In the genomic region with DNA sequence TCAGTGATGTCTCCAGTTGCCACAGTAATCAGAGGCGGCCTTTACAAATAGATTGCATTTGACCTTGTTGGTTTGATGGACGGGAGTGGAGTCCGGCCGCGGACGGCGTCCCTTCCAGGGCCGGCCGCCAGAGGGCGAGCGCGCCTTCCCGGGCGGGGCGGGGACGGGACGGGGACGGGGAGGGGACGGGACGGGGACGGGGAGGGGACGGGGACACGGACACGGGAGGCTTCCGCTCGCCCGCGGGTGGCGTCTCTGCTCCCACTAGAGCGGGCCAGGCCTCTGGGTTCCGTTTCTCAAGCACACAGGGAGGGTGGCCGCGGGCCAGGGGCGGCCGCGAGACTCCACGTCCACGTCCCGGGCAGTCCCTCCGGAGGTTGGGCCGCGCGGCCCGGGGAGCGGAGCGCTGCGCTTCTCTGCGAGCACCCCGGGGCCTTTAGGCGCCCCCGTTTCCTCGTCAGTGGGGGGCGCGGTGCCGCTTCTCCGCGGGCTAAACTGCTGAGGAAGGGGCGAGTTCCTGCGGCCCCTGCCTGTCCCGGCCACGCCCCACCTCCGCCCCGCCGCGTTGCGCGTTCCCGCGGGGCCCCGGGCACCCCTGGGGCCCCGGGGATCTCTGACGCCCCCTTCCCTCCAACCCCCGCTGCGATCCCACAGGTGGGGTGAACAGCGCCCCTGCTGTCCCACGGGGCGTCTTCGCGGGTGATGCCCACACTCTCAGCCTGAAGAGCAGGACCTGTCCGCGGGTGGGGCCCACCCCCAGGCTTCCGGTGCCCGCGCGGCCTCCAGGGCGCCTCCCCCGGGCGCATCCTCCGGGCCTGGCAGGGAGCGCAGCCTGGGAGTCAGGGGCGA, we compare ENCODE assay signal across 9 cellular contexts.
A peak's percentile ranks its signal among the peaks of the same experiment; 100 is the strongest.
DNase-seq lines count a peak whose midpoint lies in the region; ATAC-seq and TF ChIP-seq lines count a peak whose summit lies in the region.
"Had no signal": no experiment of that assay in that cellular context is flagged by ENCODE, and none has a peak within 500 bp of the region (broad histone marks: within the 10 kb centered on the region; RNA-seq: fewer than 3 reads in every experiment).

No MANE protein-coding gene starts in this region.

- peak overlapping the region; percentile 86 for H3K9ac ChIP-seq in BLaER1
- H3K9ac ChIP-seq in fibroblast of lung (ENCODE audit: insufficient read depth, low read length), result no peak overlapping the region

- peak overlapping the region; percentile 75 for H3K4me3 Mint-ChIP-seq in activated T-cell treated with anti-CD3 and anti-CD28 coated beads, Interleukin-2, amount 50 U/mL, for 24 hours
- peak overlapping the region; percentile 88 for H3K4me3 Mint-ChIP-seq in natural killer cell

- peaks cover 44% of the 10 kb centered on the region for H3K36me3 ChIP-seq in BLaER1
- no peaks in the 10 kb centered on the region for H3K36me3 ChIP-seq in MG63
- no peaks in the 10 kb centered on the region for H3K36me3 ChIP-seq in fibroblast of lung (ENCODE audit: control insufficient read depth, insufficient read depth, low read length)

- H3K27me3 ChIP-seq in BLaER1, result no peaks in the 10 kb centered on the region
- H3K27me3 ChIP-seq in MG63, result no peaks in the 10 kb centered on the region
- no peaks in the 10 kb centered on the region for H3K27me3 ChIP-seq in fibroblast of lung (ENCODE audit: control insufficient read depth, insufficient read depth, low read length)

- no peak overlapping the region for H3K27ac Mint-ChIP-seq in activated T-cell treated with anti-CD3 and anti-CD28 coated beads, Interleukin-2, amount 50 U/mL, for 24 hours
- peak overlapping the region; percentile 46 to 74 for H3K27ac Mint-ChIP-seq in natural killer cell

- H3K79me2 ChIP-seq in fibroblast of lung (ENCODE audit: control insufficient read depth, insufficient read depth, low read length), result no peaks in the 10 kb centered on the region

- H4K20me1 ChIP-seq in BLaER1 (peaks cover 49% of the 10 kb centered on the region), fibroblast of lung (ENCODE audit: control insufficient read depth, extremely low read depth, insufficient read depth, low read length) (no peaks in the 10 kb centered on the region)

- ATAC-seq in GM19467 (IDR thresholded peaks at IDR 0.05; ENCODE audit: unreplicated experiment), result peak; percentile 40
- peak; percentile 75 to 86 (median 78) for ATAC-seq in natural killer cell

- peaks cover 14% of the 10 kb centered on the region for H3K4me1 Mint-ChIP-seq in activated T-cell treated with anti-CD3 and anti-CD28 coated beads, Interleukin-2, amount 50 U/mL, for 24 hours (ENCODE audit: low read depth)
- H3K4me1 Mint-ChIP-seq in natural killer cell, result peaks cover 12 to 17% of the 10 kb centered on the region in 2 donors

- no peaks in the 10 kb centered on the region for H3K27me3 Mint-ChIP-seq in activated T-cell treated with anti-CD3 and anti-CD28 coated beads, Interleukin-2, amount 50 U/mL, for 24 hours
- H3K27me3 Mint-ChIP-seq in natural killer cell (ENCODE audit: low read depth in 2 of 2), result peaks cover 0 to 6% of the 10 kb centered on the region in 2 donors

- H3K36me3 Mint-ChIP-seq in activated T-cell treated with anti-CD3 and anti-CD28 coated beads, Interleukin-2, amount 50 U/mL, for 24 hours (ENCODE audit: low read depth), result no peaks in the 10 kb centered on the region
- no peaks in the 10 kb centered on the region for H3K36me3 Mint-ChIP-seq in natural killer cell

- H2AFZ ChIP-seq in fibroblast of lung (ENCODE audit: low read length), result peak overlapping the region; percentile 20
- H2AFZ ChIP-seq: PC-9 had no signal

- TF ChIP-seq CTCF in fibroblast of lung (conservative IDR thresholded peaks at IDR 0.05 in 1 of 2, IDR thresholded peaks at IDR 0.05 in 1 of 2; ENCODE audit: low read depth in 1 of 2, low read length in 2 of 2), result peak; percentile 48 to 54
- peak; percentile 79 for TF ChIP-seq CTCF in natural killer cell (IDR thresholded peaks at IDR 0.05)

- no peaks in the 10 kb centered on the region for H3K9me3 ChIP-seq in BLaER1
- H3K9me3 ChIP-seq in MG63, result no peaks in the 10 kb centered on the region
- no peaks in the 10 kb centered on the region for H3K9me3 ChIP-seq in fibroblast of lung (ENCODE audit: control insufficient read depth, insufficient read depth, low read depth, low read length)

- H3K4me1 ChIP-seq in BLaER1, result peaks cover 93% of the 10 kb centered on the region
- no peaks in the 10 kb centered on the region for H3K4me1 ChIP-seq in fibroblast of lung (ENCODE audit: control insufficient read depth, extremely low read depth, insufficient read depth, low read length)

- DNase-seq in MG63 (peak; percentile 55), fibroblast of lung (ENCODE audit: low read depth in 2 of 2) (peak; percentile 8 to 34), natural killer cell (peak; percentile 75), cerebellar nuclear complex (lab: John Stamatoyannopoulos, UW) (no peak)
- DNase-seq in activated T-cell treated with anti-CD3 and anti-CD28 coated beads, Interleukin-2, amount 50 U/mL, for 24 hours, result peak; percentile 88
- peak; percentile 69 for DNase-seq in stimulated activated naive CD4-positive, alpha-beta T cell treated with Interleukin-2 at 50 U/mL for 16 hours (lab: John Stamatoyannopoulos, UW)

- intact Hi-C loops in natural killer cell (cut with micrococcal nuclease), result no loop called here

- H3K4me3 ChIP-seq in BLaER1 (peak overlapping the region; percentile 80), MG63 (peak overlapping the region; percentile 63), fibroblast of lung (replicated peaks in 1 of 4; ENCODE audit: control extremely low read depth in 1 of 4, insufficient read depth in 1 of 4, low read depth in 3 of 4, low read length in 4 of 4) (peak overlapping the region; percentile 10 to 44 (median 28))
- H3K4me3 ChIP-seq: PC-9 had no signal

- H3K9me3 Mint-ChIP-seq in activated T-cell treated with anti-CD3 and anti-CD28 coated beads, Interleukin-2, amount 50 U/mL, for 24 hours, result no peaks in the 10 kb centered on the region
- no peaks in the 10 kb centered on the region for H3K9me3 Mint-ChIP-seq in natural killer cell

- H3K4me2 ChIP-seq in BLaER1, result peak overlapping the region; percentile 85
- H3K4me2 ChIP-seq in fibroblast of lung (ENCODE audit: extremely low read depth, insufficient read depth, low read length), result peak overlapping the region; percentile 13
- H3K4me2 ChIP-seq: PC-9 had no signal

- peak overlapping the region; percentile 95 for H3K27ac ChIP-seq in BLaER1
- H3K27ac ChIP-seq in fibroblast of lung (ENCODE audit: insufficient read depth, low read length), result no peak overlapping the region
- H3K27ac ChIP-seq: PC-9 had no signal

Comparison
In these comparisons a context has a peak if more than half of its experiments do, and no peak if none do; other contexts are left out.
1. H3K4me3 ChIP-seq: peak in every context shown above with its lines; median percentile 80 in BLaER1; 63 in MG63; 28 in fibroblast of lung.
2. DNase-seq: peak in MG63 (single experiment), activated T-cell treated with anti-CD3 and anti-CD28 coated beads, Interleukin-2, amount 50 U/mL, for 24 hours (single experiment), fibroblast of lung (2 of 2), natural killer cell (single experiment) and stimulated activated naive CD4-positive, alpha-beta T cell treated with Interleukin-2 at 50 U/mL for 16 hours (single experiment); none in cerebellar nuclear complex (0 of 2).